In genomic region chr17:58236394-58236793, GRCh38 we compare ENCODE assay signal across 2 cellular contexts.
TF ChIP-seq lines count a peak whose summit lies in the region.

No MANE protein-coding gene starts in this region.

TF ChIP-seq in HEK293, 187 proteins besides CTCF, POLR2A, EP300 and RAD21:
- TF ChIP-seq FEZF1 (tag by site-specific recombination; IDR thresholded peaks at IDR 0.05) (0 out of 2 replicates have a peak, but pooled peaks have one; percentile 22), ZFHX2 (tag by site-specific recombination; conservative IDR thresholded peaks at IDR 0.05) (peak; percentile 66), RBAK (tag by site-specific recombination; IDR thresholded peaks at IDR 0.05) (no peak), PRDM1 (tag by site-specific recombination; IDR thresholded peaks at IDR 0.05) (peak; percentile 60)

TF ChIP-seq in K562, 482 proteins besides CTCF, POLR2A, EP300 and RAD21:
- peak; percentile 35 for TF ChIP-seq EGR1 (conservative IDR thresholded peaks at IDR 0.05)
- TF ChIP-seq FOXM1 (IDR thresholded peaks at IDR 0.05; ENCODE audit: low read depth), result no peak
- TF ChIP-seq FOXM1 (CRISPR knock-in tag; IDR thresholded peaks at IDR 0.05; ENCODE audit: low read depth), result no peak
- 0 out of 2 replicates have a peak, but pooled peaks have one; percentile 23 for TF ChIP-seq FOXJ2 (tag; IDR thresholded peaks at IDR 0.05)
- peak; percentile 72 for TF ChIP-seq BHLHE40 (IDR thresholded peaks at IDR 0.05; ENCODE audit: low read length)
- TF ChIP-seq L3MBTL2 (IDR thresholded peaks at IDR 0.05), result no peak
- TF ChIP-seq FOXA3 (CRISPR knock-in tag; conservative IDR thresholded peaks at IDR 0.05 in 1 of 2, IDR thresholded peaks at IDR 0.05 in 1 of 2), result no peak
- no peak for TF ChIP-seq KAT2B (IDR thresholded peaks at IDR 0.05; ENCODE audit: low read depth, low read length)
- no peak for TF ChIP-seq ZNF41 (CRISPR knock-in tag; conservative IDR thresholded peaks at IDR 0.05)
